14 cellular contexts compared by ENCODE assay signal in genomic region chr11:94142308-94143277, GRCh38. TPM values are rescaled to one million over a fixed set of nuclear protein-coding genes. Genes with fewer than 3 reads are reported as not detected.
A peak's percentile ranks its signal among the peaks of the same experiment; 100 is the strongest.
DNase-seq lines count a peak whose midpoint lies in the region; ATAC-seq and TF ChIP-seq lines count a peak whose summit lies in the region.
"Had no signal": no experiment of that assay in that cellular context is flagged by ENCODE, and none has a peak within 500 bp of the region (broad histone marks: within the 10 kb centered on the region; RNA-seq: fewer than 3 reads in every experiment).

No MANE protein-coding gene starts in this region.

- peak; percentile 1 for DNase-seq in GM20000 (ENCODE audit: low spot score)
- DNase-seq in NCI-H774 (lab: John Stamatoyannopoulos, UW), result peak; percentile 19
- DNase-seq in fibroblast of the aortic adventitia (ENCODE audit: low read depth), result peak; percentile 14
- no peak for DNase-seq in progenitor cell of endocrine pancreas (ENCODE audit: low spot score, unreplicated experiment)
- DNase-seq in effector CD8-positive, alpha-beta T cell (lab: John Stamatoyannopoulos, UW), result no peak
- DNase-seq in DMS53 treated with DMSO at 0.1 percent for 48 hours (lab: John Stamatoyannopoulos, UW; ENCODE audit: unreplicated experiment), result no peak
- DNase-seq: activated CD8-positive, alpha-beta memory T cell treated with anti-CD3 and anti-CD28 coated beads, Interleukin-2, amount 10 ng/mL, durations not matched to agents 7 days and 5 days; amniotic stem cell; COR-L47; kidney; NCI-H187; OCI-M1 had no signal

- peaks cover 23% of the 10 kb centered on the region for H3K4me1 Mint-ChIP-seq in progenitor cell of endocrine pancreas (ENCODE audit: low read depth)

- H3K36me3 Mint-ChIP-seq in progenitor cell of endocrine pancreas (ENCODE audit: insufficient read depth), result no peaks in the 10 kb centered on the region

- no peak overlapping the region for H3K4me3 ChIP-seq in fibroblast of the aortic adventitia (ENCODE audit: low read depth, low read length)

- H3K27me3 Mint-ChIP-seq in progenitor cell of endocrine pancreas, result no peaks in the 10 kb centered on the region
- H3K27me3 Mint-ChIP-seq: activated CD8-positive, alpha-beta memory T cell treated with anti-CD3 and anti-CD28 coated beads, Interleukin-2, amount 10 ng/mL, durations not matched to agents 7 days and 5 days had no signal

- H3K9me3 Mint-ChIP-seq in progenitor cell of endocrine pancreas (ENCODE audit: low read depth), result no peaks in the 10 kb centered on the region

- ATAC-seq in GM18858 (IDR thresholded peaks at IDR 0.05; ENCODE audit: unreplicated experiment), result no peak
- no peak for ATAC-seq in GM18505 (IDR thresholded peaks at IDR 0.05; ENCODE audit: unreplicated experiment)
- ATAC-seq: activated CD8-positive, alpha-beta memory T cell treated with anti-CD3 and anti-CD28 coated beads, Interleukin-2, amount 10 ng/mL, durations not matched to agents 7 days and 5 days had no signal

- TF ChIP-seq POLR2A in GM18505 (IDR thresholded peaks at IDR 0.05; ENCODE audit: borderline replicate concordance, extremely low read depth, insufficient read depth, insufficient read length), result no peak

- peak overlapping the region; percentile 62 for H3K27ac Mint-ChIP-seq in progenitor cell of endocrine pancreas
- H3K27ac Mint-ChIP-seq: activated CD8-positive, alpha-beta memory T cell treated with anti-CD3 and anti-CD28 coated beads, Interleukin-2, amount 10 ng/mL, durations not matched to agents 7 days and 5 days had no signal

- TF ChIP-seq CTCF in GM20000 (IDR thresholded peaks at IDR 0.05; ENCODE audit: extremely low read depth, missing control alignments) (no peak), fibroblast of the aortic adventitia (IDR thresholded peaks at IDR 0.05; ENCODE audit: insufficient read depth, low read length) (no peak), progenitor cell of endocrine pancreas (IDR thresholded peaks at IDR 0.05; ENCODE audit: unreplicated experiment) (no peak)

- H3K4me3 Mint-ChIP-seq in progenitor cell of endocrine pancreas (ENCODE audit: low read depth), result no peak overlapping the region
- H3K4me3 Mint-ChIP-seq: activated CD8-positive, alpha-beta memory T cell treated with anti-CD3 and anti-CD28 coated beads, Interleukin-2, amount 10 ng/mL, durations not matched to agents 7 days and 5 days had no signal

RNA-seq across cellular contexts. Expression of gene PANX1, which starts 14.0 kb away (rescaled TPM):
- total RNA-seq in fibroblast of the aortic adventitia (ENCODE audit: low replicate concordance) (26.4 and 39.0 TPM in 2 replicates), progenitor cell of endocrine pancreas (31.9 and 32.3 TPM in 2 replicates)

Comparison
In these comparisons a context has a peak if more than half of its experiments do, and no peak if none do; other contexts are left out.
1. DNase-seq: peak in GM20000 (single experiment), NCI-H774 (single experiment) and fibroblast of the aortic adventitia (single experiment); none in progenitor cell of endocrine pancreas (single experiment), effector CD8-positive, alpha-beta T cell (single experiment) and DMS53 treated with DMSO at 0.1 percent for 48 hours (single experiment).